Comparison of ENCODE assay signal across 9 cellular contexts in the genomic region with DNA sequence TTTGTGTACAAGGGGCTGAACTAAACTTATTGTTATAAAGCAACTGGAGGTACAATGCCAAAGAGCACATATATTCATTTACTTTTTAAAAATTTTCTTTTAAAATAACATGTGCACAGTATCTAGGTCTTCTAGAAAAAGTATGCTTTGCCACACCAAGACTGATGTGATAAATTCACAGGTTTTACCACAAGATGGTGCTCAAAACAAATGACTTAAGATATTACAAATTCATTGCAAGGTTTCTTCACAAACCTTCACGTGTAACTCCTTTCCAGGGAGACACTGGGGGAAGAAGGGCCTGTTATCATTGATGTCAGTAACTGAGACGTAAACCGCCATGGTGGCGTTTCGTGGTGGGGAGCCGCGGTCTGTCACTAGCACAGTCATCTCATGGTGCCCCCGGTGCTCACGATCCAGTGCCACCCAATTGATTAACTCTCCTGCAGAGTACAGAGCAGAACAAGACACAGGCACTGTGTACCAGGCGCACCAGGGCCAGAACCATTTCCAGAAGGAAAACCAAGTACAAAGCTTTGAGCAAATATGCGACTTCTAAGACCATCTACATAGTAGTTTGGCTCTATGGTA.
A peak's percentile ranks its signal among the peaks of the same experiment; 100 is the strongest.
DNase-seq lines count a peak whose midpoint lies in the region; ATAC-seq and TF ChIP-seq lines count a peak whose summit lies in the region.
"Had no signal": no experiment of that assay in that cellular context is flagged by ENCODE, and none has a peak within 500 bp of the region (broad histone marks: within the 10 kb centered on the region; RNA-seq: fewer than 3 reads in every experiment).

No MANE protein-coding gene starts in this region.

- ATAC-seq in body of pancreas (no peak), HG03135 (IDR thresholded peaks at IDR 0.05; ENCODE audit: unreplicated experiment) (no peak), GM21576 (IDR thresholded peaks at IDR 0.05; ENCODE audit: unreplicated experiment) (no peak), HG03342 (IDR thresholded peaks at IDR 0.05; ENCODE audit: unreplicated experiment) (no peak), Right ventricle myocardium superior (ENCODE audit: poor library complexity) (no peak)

- H3K27ac ChIP-seq in body of pancreas (no peak overlapping the region), muscle layer of colon (ENCODE audit: low read depth, low read length) (peak overlapping the region; percentile 21)

- no peak overlapping the region for H3K9ac ChIP-seq in muscle layer of colon (ENCODE audit: low read length)

- TF ChIP-seq CTCF in Caco-2 (IDR thresholded peaks at IDR 0.05; ENCODE audit: insufficient read depth in 1 of 2, low read depth in 1 of 2, low read length in 1 of 2, severe bottlenecking in 1 of 2, unreplicated experiment in 1 of 2), result peak; percentile 18 to 34
- peak in 5 of 7 experiments; percentile 11 to 30 (median 20) for TF ChIP-seq CTCF in body of pancreas (IDR thresholded peaks at IDR 0.05)

- H3K4me1 ChIP-seq in Caco-2 (no peaks in the 10 kb centered on the region), body of pancreas (peaks cover 9% of the 10 kb centered on the region), muscle layer of colon (ENCODE audit: insufficient read depth, low read length) (peaks cover 9% of the 10 kb centered on the region)

- POLR2A ChIA-PET in Caco-2 (lab: Charles Lee), result no interaction called here

- no peaks in the 10 kb centered on the region for H3K36me3 ChIP-seq in Caco-2 (ENCODE audit: control insufficient read depth, insufficient read depth, low read length)
- H3K36me3 ChIP-seq in body of pancreas (replicated peaks in 1 of 2; ENCODE audit: insufficient read depth in 1 of 2, low read depth in 2 of 2), result no peaks in the 10 kb centered on the region
- no peaks in the 10 kb centered on the region for H3K36me3 ChIP-seq in muscle layer of colon (ENCODE audit: insufficient read depth, low read length)

- no peaks in the 10 kb centered on the region for H3K36me3 Mint-ChIP-seq in Caco-2 (ENCODE audit: insufficient read depth, unreplicated experiment)

- 43 to 44% methylated on average over 11 of the region's 11 CpGs for WGBS in body of pancreas, 2 donors

- DNase-seq in Caco-2 (peak in 1 of 2 experiments; percentile 4), HuH-7 (ENCODE audit: low spot score) (peak; percentile 15), body of pancreas (no peak), Right ventricle myocardium superior (no peak)

- H3K9me3 Mint-ChIP-seq in Caco-2 (ENCODE audit: unreplicated experiment), result no peaks in the 10 kb centered on the region

- no peaks in the 10 kb centered on the region for H3K4me1 Mint-ChIP-seq in Caco-2 (ENCODE audit: low read depth, unreplicated experiment)

- TF ChIP-seq POLR2A in body of pancreas (IDR thresholded peaks at IDR 0.05), result no peak

- BruUV-seq in Caco-2 (replicated peaks; lab: Mats Ljungman, UMichigan), result no TSS peak

- H3K27me3 Mint-ChIP-seq in Caco-2 (ENCODE audit: insufficient read depth, unreplicated experiment), result no peaks in the 10 kb centered on the region

- H3K27me3 ChIP-seq in Caco-2 (replicated peaks; ENCODE audit: control insufficient read depth, insufficient read depth, low read length) (no peaks in the 10 kb centered on the region), body of pancreas (peaks cover 0 to 9% of the 10 kb centered on the region in 2 donors), muscle layer of colon (ENCODE audit: control insufficient read depth in 1 of 2, insufficient read depth in 2 of 2, low read length in 2 of 2) (no peaks in the 10 kb centered on the region)

- no peaks in the 10 kb centered on the region for H3K9me3 ChIP-seq in Caco-2
- H3K9me3 ChIP-seq in body of pancreas, result no peaks in the 10 kb centered on the region
- no peaks in the 10 kb centered on the region for H3K9me3 ChIP-seq in muscle layer of colon (ENCODE audit: low read length)

- no peak overlapping the region for H3K4me3 Mint-ChIP-seq in Caco-2 (ENCODE audit: unreplicated experiment)

- H3K27ac Mint-ChIP-seq in Caco-2 (ENCODE audit: unreplicated experiment), result no peak overlapping the region

- H3K4me3 ChIP-seq in Caco-2 (ENCODE audit: low read depth, low read length), result no peak overlapping the region
- no peak overlapping the region for H3K4me3 ChIP-seq in body of pancreas
- H3K4me3 ChIP-seq in muscle layer of colon (ENCODE audit: low read depth in 1 of 2, low read length in 2 of 2), result no peak overlapping the region
- H3K4me3 ChIP-seq: lung had no signal

- intact Hi-C loops in Caco-2 (cut with micrococcal nuclease; ENCODE audit: unreplicated experiment) (loop anchor here (1.0 to 5.0 kb wide), 3 partner anchors 21 to 293 kb away; no protein-coding TSS in a partner anchor), body of pancreas (cut with DNase I) (no loop called here), Right ventricle myocardium superior (cut with DNase I) (no loop called here)

- CTCF ChIA-PET in Caco-2 (lab: Charles Lee), result interaction anchor here (0.8 kb wide), 1 partner anchor 15 kb away, joined by 3 read pairs; no protein-coding TSS in a partner anchor
